In genomic region chr5:158807947-158808346, GRCh38 we compare ENCODE assay signal across 20 cellular contexts.
DNase-seq lines count a peak whose midpoint lies in the region; ATAC-seq and TF ChIP-seq lines count a peak whose summit lies in the region.
"Had no signal": no experiment of that assay in that cellular context is flagged by ENCODE, and none has a peak within 500 bp of the region (broad histone marks: within the 10 kb centered on the region; RNA-seq: fewer than 3 reads in every experiment).

No MANE protein-coding gene starts in this region.

- H3K4me3 ChIP-seq in right cardiac atrium (ENCODE audit: low read length) (no peak overlapping the region), right atrium auricular region (no peak overlapping the region), ascending aorta (no peak overlapping the region), left lung (no peak overlapping the region)
- H3K4me3 ChIP-seq: colonic mucosa, psoas muscle, testis had no signal

- H3K27ac Mint-ChIP-seq in osteocyte (ENCODE audit: unreplicated experiment) = no peak overlapping the region
- H3K27ac Mint-ChIP-seq: activated CD8-positive, alpha-beta memory T cell treated with anti-CD3 and anti-CD28 coated beads, Interleukin-2, amount 10 ng/mL, durations not matched to agents 7 days and 5 days; WTC11 had no signal

- ATAC-seq in right cardiac atrium = peak; percentile 17 to 63
- ATAC-seq in left lung = peak; percentile 41
- no peak for ATAC-seq in HG03460 (IDR thresholded peaks at IDR 0.05; ENCODE audit: unreplicated experiment)
- ATAC-seq: activated CD8-positive, alpha-beta memory T cell treated with anti-CD3 and anti-CD28 coated beads, Interleukin-2, amount 10 ng/mL, durations not matched to agents 7 days and 5 days; SK-N-SH treated with all-trans-retinoic acid at 6 μM for 48 hours; WTC11 had no signal

- H3K4me1 ChIP-seq in right cardiac atrium (ENCODE audit: control insufficient read depth, insufficient read depth, low read length) = peaks cover 10% of the 10 kb centered on the region
- peaks cover 0 to 30% of the 10 kb centered on the region in 2 donors for H3K4me1 ChIP-seq in right atrium auricular region
- peaks cover 3 to 27% of the 10 kb centered on the region in 2 donors for H3K4me1 ChIP-seq in ascending aorta
- H3K4me1 ChIP-seq in left lung = no peaks in the 10 kb centered on the region
- H3K4me1 ChIP-seq: colonic mucosa, psoas muscle, testis had no signal

- peaks cover 23% of the 10 kb centered on the region for H3K4me1 Mint-ChIP-seq in osteocyte (ENCODE audit: unreplicated experiment)

- H3K27me3 ChIP-seq in right cardiac atrium (ENCODE audit: control insufficient read depth, insufficient read depth) = no peaks in the 10 kb centered on the region
- no peaks in the 10 kb centered on the region for H3K27me3 ChIP-seq in right atrium auricular region
- H3K27me3 ChIP-seq in ascending aorta = no peaks in the 10 kb centered on the region
- no peaks in the 10 kb centered on the region for H3K27me3 ChIP-seq in left lung
- H3K27me3 ChIP-seq: colonic mucosa, testis had no signal

- no peaks in the 10 kb centered on the region for H3K27me3 Mint-ChIP-seq in osteocyte (ENCODE audit: unreplicated experiment)

- no peak for DNase-seq in right cardiac atrium
- no peak for DNase-seq in right atrium auricular region (ENCODE audit: low spot score)
- no peak for DNase-seq in ascending aorta (ENCODE audit: low spot score in 2 of 2)
- no peak for DNase-seq in left lung
- no peak for DNase-seq in SIG-M5 treated with dmso at 0.1 percent for 504 hours (lab: John Stamatoyannopoulos, UW; ENCODE audit: unreplicated experiment)
- DNase-seq in osteocyte (ENCODE audit: extremely low spot score, unreplicated experiment) = no peak
- no peak for DNase-seq in SIG-M5 (lab: John Stamatoyannopoulos, UW)
- DNase-seq: activated CD8-positive, alpha-beta memory T cell treated with anti-CD3 and anti-CD28 coated beads, Interleukin-2, amount 10 ng/mL, durations not matched to agents 7 days and 5 days; activated effector memory CD4-positive, alpha-beta T cell treated with anti-CD3 and anti-CD28 coated beads, Interleukin-2, amount 50 U/mL, for 16 hours; anterior cingulate cortex; colonic mucosa; hypothalamus; left cardiac atrium; NCI-H1092; psoas muscle; stimulated activated CD4-positive, alpha-beta T cell treated with anti-CD3 and anti-CD28 coated beads, Interleukin-15, amount 100 ng/mL, for 24 hours; testis had no signal

- TF ChIP-seq CTCF in right atrium auricular region (IDR thresholded peaks at IDR 0.05) (no peak), ascending aorta (IDR thresholded peaks at IDR 0.05) (no peak), left lung (IDR thresholded peaks at IDR 0.05) (no peak), osteocyte (IDR thresholded peaks at IDR 0.05) (no peak)

- H3K36me3 ChIP-seq in right atrium auricular region = no peaks in the 10 kb centered on the region
- H3K36me3 ChIP-seq in ascending aorta = no peaks in the 10 kb centered on the region
- no peaks in the 10 kb centered on the region for H3K36me3 ChIP-seq in left lung
- H3K36me3 ChIP-seq: colonic mucosa had no signal

- no peaks in the 10 kb centered on the region for H3K9me3 Mint-ChIP-seq in osteocyte (ENCODE audit: unreplicated experiment)
- H3K9me3 Mint-ChIP-seq: WTC11 had no signal

- H3K9me3 ChIP-seq in right cardiac atrium (ENCODE audit: control insufficient read depth, low read length) (no peaks in the 10 kb centered on the region), right atrium auricular region (no peaks in the 10 kb centered on the region), ascending aorta (no peaks in the 10 kb centered on the region), left lung (no peaks in the 10 kb centered on the region)
- H3K9me3 ChIP-seq: colonic mucosa, psoas muscle, testis had no signal

- H3K36me3 Mint-ChIP-seq in osteocyte (ENCODE audit: unreplicated experiment) = peaks cover 49% of the 10 kb centered on the region
- H3K36me3 Mint-ChIP-seq: activated CD8-positive, alpha-beta memory T cell treated with anti-CD3 and anti-CD28 coated beads, Interleukin-2, amount 10 ng/mL, durations not matched to agents 7 days and 5 days; WTC11 had no signal

- no peak overlapping the region for H3K4me3 Mint-ChIP-seq in osteocyte (ENCODE audit: unreplicated experiment)
- H3K4me3 Mint-ChIP-seq: activated CD8-positive, alpha-beta memory T cell treated with anti-CD3 and anti-CD28 coated beads, Interleukin-2, amount 10 ng/mL, durations not matched to agents 7 days and 5 days; WTC11 had no signal

- 38% methylated on average over 5 of the region's 5 CpGs for WGBS in right cardiac atrium

- intact Hi-C loops in right cardiac atrium (cut with DNase I) = no loop called here
- intact Hi-C loops in ascending aorta (cut with DNase I) = loop anchor here (5.0 kb wide), 1 partner anchor 294 kb away; no protein-coding TSS in a partner anchor
- intact Hi-C loops in left lung (cut with DNase I) = no loop called here

- no peak overlapping the region for H3K27ac ChIP-seq in right cardiac atrium (ENCODE audit: low read length)
- no peak overlapping the region for H3K27ac ChIP-seq in right atrium auricular region
- peak overlapping the region; percentile 9 to 54 for H3K27ac ChIP-seq in ascending aorta
- H3K27ac ChIP-seq in left lung = no peak overlapping the region
- H3K27ac ChIP-seq: colonic mucosa, psoas muscle, testis had no signal

Comparison
In these comparisons a context has a peak if more than half of its experiments do, and no peak if none do; other contexts are left out.
1. H3K27ac ChIP-seq: peak in ascending aorta (2 of 2); none in right cardiac atrium (single experiment), right atrium auricular region (0 of 2) and left lung (0 of 2).